ENCODE assay signal across 17 cellular contexts in the genomic region with DNA sequence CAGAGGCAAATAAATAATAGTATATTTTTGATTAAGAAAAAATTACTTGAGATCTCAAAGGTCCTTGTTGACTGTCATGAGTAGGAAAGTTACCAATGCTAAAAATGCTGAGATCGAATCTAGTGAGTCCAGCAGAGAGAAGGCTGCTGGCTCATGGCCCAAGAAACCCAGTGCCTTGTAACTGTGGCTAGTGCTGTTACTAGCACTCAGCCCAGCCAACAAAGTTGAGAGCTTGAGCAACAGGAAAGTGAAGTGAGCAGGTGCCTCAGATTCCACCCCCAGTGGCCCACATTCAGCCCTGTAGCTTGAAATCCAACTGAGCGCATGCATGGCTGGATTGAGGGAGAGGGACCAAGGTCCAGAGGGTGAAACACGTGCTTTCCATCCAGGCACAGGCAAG.
DNase-seq lines count a peak whose midpoint lies in the region; TF ChIP-seq lines count a peak whose summit lies in the region.
"Had no signal": no experiment of that assay in that cellular context is flagged by ENCODE, and none has a peak within 500 bp of the region (broad histone marks: within the 10 kb centered on the region; RNA-seq: fewer than 3 reads in every experiment).

No MANE protein-coding gene starts in this region.

- no peak overlapping the region for H3K4me3 ChIP-seq in neural progenitor cell
- H3K4me3 ChIP-seq in lower leg skin (ENCODE audit: low read depth, poor library complexity, severe bottlenecking), result no peak overlapping the region
- H3K4me3 ChIP-seq: A549, GM12878 had no signal

- H3K9me3 Mint-ChIP-seq in neural progenitor cell, result peaks cover 3% of the 10 kb centered on the region
- H3K9me3 Mint-ChIP-seq: H9; T-helper 1 cell treated with Interleukin-12 subunit alpha and Interleukin-12 subunit beta and Interleukin-4 antibody, amounts not matched to agents 30 μg/mL and 1 μg/mL, for 36 hours had no signal

- no peak overlapping the region for H3K9ac ChIP-seq in neural progenitor cell

- peak overlapping the region; percentile 26 for H3K4me3 Mint-ChIP-seq in neural progenitor cell
- H3K4me3 Mint-ChIP-seq: B cell; H9; HFFc6; T-helper 1 cell treated with Interleukin-12 subunit alpha and Interleukin-12 subunit beta and Interleukin-4 antibody, amounts not matched to agents 30 μg/mL and 1 μg/mL, for 36 hours had no signal

- H3K27me3 ChIP-seq in neural progenitor cell, result no peaks in the 10 kb centered on the region

- DNase-seq in NCI-H345 (lab: John Stamatoyannopoulos, UW) (peak; percentile 18), NCI-H345 treated with DMSO at 0.1 percent for 48 hours (lab: John Stamatoyannopoulos, UW; ENCODE audit: unreplicated experiment) (no peak), RPMI8226 (peak; percentile 59), neural progenitor cell (ENCODE audit: low spot score) (no peak), lower leg skin (ENCODE audit: low spot score in 2 of 2) (no peak), C1 segment of cervical spinal cord (lab: John Stamatoyannopoulos, UW) (no peak), cerebellar cortex (ENCODE audit: low spot score) (no peak)
- DNase-seq: H9, HFFc6, Kasumi-1, NCI-H2171, OCI-M1, Right ventricle myocardium superior had no signal

- H3F3A ChIP-seq in neural progenitor cell (ENCODE audit: low read depth), result no peaks in the 10 kb centered on the region

- peaks cover 15% of the 10 kb centered on the region for H3K4me1 ChIP-seq in neural progenitor cell
- H3K4me1 ChIP-seq: A549 had no signal

- no peak overlapping the region for H3K4me2 ChIP-seq in neural progenitor cell
- H3K4me2 ChIP-seq: A549 had no signal

- intact Hi-C loops in lower leg skin (cut with DNase I; ENCODE audit: low total_unique reads), result no loop called here

- no peaks in the 10 kb centered on the region for H3K36me3 ChIP-seq in neural progenitor cell

- H2AFZ ChIP-seq in neural progenitor cell (replicated peaks), result no peak overlapping the region

- no peaks in the 10 kb centered on the region for H3K79me2 ChIP-seq in neural progenitor cell (ENCODE audit: low read depth)

- H3K9me3 ChIP-seq in neural progenitor cell (ENCODE audit: low read depth), result no peaks in the 10 kb centered on the region
- H3K9me3 ChIP-seq: A549 had no signal

- H3K4me1 Mint-ChIP-seq in neural progenitor cell, result peaks cover 7% of the 10 kb centered on the region
- H3K4me1 Mint-ChIP-seq: B cell had no signal

- no peak overlapping the region for H3K27ac Mint-ChIP-seq in neural progenitor cell
- H3K27ac Mint-ChIP-seq: B cell; H9; HFFc6; T-helper 1 cell treated with Interleukin-12 subunit alpha and Interleukin-12 subunit beta and Interleukin-4 antibody, amounts not matched to agents 30 μg/mL and 1 μg/mL, for 36 hours had no signal

- TF ChIP-seq CTCF in neural progenitor cell (IDR thresholded peaks at IDR 0.05) (no peak), lower leg skin (IDR thresholded peaks at IDR 0.05) (no peak)

- no peaks in the 10 kb centered on the region for H4K20me1 ChIP-seq in neural progenitor cell (ENCODE audit: low read depth)

- no peak overlapping the region for H3K27ac ChIP-seq in neural progenitor cell
- H3K27ac ChIP-seq: A549 had no signal

- H3K27me3 Mint-ChIP-seq in neural progenitor cell (ENCODE audit: insufficient read depth, low read depth), result peaks cover 16% of the 10 kb centered on the region

- WGBS in lower leg skin, 2 donors, result 82 to 92% methylated on average over 3 of the region's 3 CpGs

- TF ChIP-seq POLR2A in lower leg skin (IDR thresholded peaks at IDR 0.05), result no peak

- no peaks in the 10 kb centered on the region for H3K36me3 Mint-ChIP-seq in neural progenitor cell

Comparison
In these comparisons a context has a peak if more than half of its experiments do, and no peak if none do; other contexts are left out.
1. DNase-seq: peak in NCI-H345 (single experiment) and RPMI8226 (single experiment); none in NCI-H345 treated with DMSO at 0.1 percent for 48 hours (single experiment), neural progenitor cell (single experiment), lower leg skin (0 of 2), C1 segment of cervical spinal cord (0 of 14) and cerebellar cortex (single experiment).